ENCODE assay signal across 19 cellular contexts in genomic region chr12:6262635-6263034, GRCh38. TPM values are rescaled to one million over a fixed set of nuclear protein-coding genes. Genes with fewer than 3 reads are reported as not detected.
DNase-seq lines count a peak whose midpoint lies in the region; ATAC-seq lines count a peak whose summit lies in the region.
"Had no signal": no experiment of that assay in that cellular context is flagged by ENCODE, and none has a peak within 500 bp of the region (broad histone marks: within the 10 kb centered on the region; RNA-seq: fewer than 3 reads in every experiment).

No MANE protein-coding gene starts in this region.

- H3K36me3 Mint-ChIP-seq in CD8-positive, alpha-beta memory T cell, result peaks cover 0 to 3% (median 0%) of the 10 kb centered on the region in 3 donors

- no peak for ATAC-seq in HG02759 (IDR thresholded peaks at IDR 0.05; ENCODE audit: unreplicated experiment)
- ATAC-seq in GM18502 (IDR thresholded peaks at IDR 0.05; ENCODE audit: poor library complexity, unreplicated experiment), result no peak

- no peaks in the 10 kb centered on the region for H3K4me1 Mint-ChIP-seq in CD8-positive, alpha-beta memory T cell
- H3K4me1 Mint-ChIP-seq: central memory CD8-positive, alpha-beta T cell had no signal

- no peaks in the 10 kb centered on the region for H3K27me3 ChIP-seq in CD8-positive, alpha-beta memory T cell (ENCODE audit: insufficient read depth, low read length, poor library complexity, severe bottlenecking)
- no peaks in the 10 kb centered on the region for H3K27me3 ChIP-seq in SJCRH30
- H3K27me3 ChIP-seq: neutrophil had no signal

- H3K4me1 ChIP-seq in CD8-positive, alpha-beta memory T cell (ENCODE audit: insufficient read depth, low read length), result no peaks in the 10 kb centered on the region
- H3K4me1 ChIP-seq in SJCRH30, result peaks cover 37% of the 10 kb centered on the region

- no peak overlapping the region for H3K4me3 ChIP-seq in CD8-positive, alpha-beta memory T cell (ENCODE audit: low read length)
- no peak overlapping the region for H3K4me3 ChIP-seq in Jurkat, Clone E6-1 (ENCODE audit: low read length)
- no peak overlapping the region for H3K4me3 ChIP-seq in SJCRH30
- H3K4me3 ChIP-seq: thoracic aorta had no signal

- no peaks in the 10 kb centered on the region for H3K9me3 Mint-ChIP-seq in CD8-positive, alpha-beta memory T cell
- H3K9me3 Mint-ChIP-seq: central memory CD8-positive, alpha-beta T cell had no signal

- H3K9me3 ChIP-seq in CD8-positive, alpha-beta memory T cell (ENCODE audit: low read length), result no peaks in the 10 kb centered on the region
- H3K9me3 ChIP-seq in SJCRH30 (replicated peaks), result peaks cover 7% of the 10 kb centered on the region; the same call in 1 of the 2 replicates
- H3K9me3 ChIP-seq: neutrophil, thoracic aorta had no signal

- POLR2A ChIA-PET in CD8-positive, alpha-beta memory T cell (lab: Charles Lee), result no interaction called here

- no peak for DNase-seq in CD8-positive, alpha-beta memory T cell
- peak; percentile 34 for DNase-seq in Jurkat, Clone E6-1 (ENCODE audit: low read depth, low spot score)
- peak; percentile 86 to 95 for DNase-seq in SJCRH30
- DNase-seq in myocyte (ENCODE audit: low read depth), result peak; percentile 91
- no peak for DNase-seq in kidney glomerular epithelial cell (lab: John Stamatoyannopoulos, UW)
- DNase-seq in putamen (ENCODE audit: low spot score), result no peak
- DNase-seq: activated gamma-delta T cell treated with Interleukin-2 at 50 U/mL for 16 hours, DMS79 treated with DMSO at 0.1 percent for 48 hours, NCI-H1694 treated with DMSO at 0.1 percent for 48 hours, retina, SHP77, T-helper 1 cell had no signal

- no peak overlapping the region for H3K27ac Mint-ChIP-seq in CD8-positive, alpha-beta memory T cell
- H3K27ac Mint-ChIP-seq: mesothelial cell of epicardium had no signal

- no peak overlapping the region for H3K4me3 Mint-ChIP-seq in CD8-positive, alpha-beta memory T cell
- H3K4me3 Mint-ChIP-seq: central memory CD8-positive, alpha-beta T cell; mesothelial cell of epicardium had no signal

- H3K27ac ChIP-seq in CD8-positive, alpha-beta memory T cell (ENCODE audit: low read depth, low read length), result peak overlapping the region; percentile 12
- peak overlapping the region; percentile 87 for H3K27ac ChIP-seq in SJCRH30
- H3K27ac ChIP-seq: neutrophil, thoracic aorta had no signal

- CTCF ChIA-PET in CD8-positive, alpha-beta memory T cell (lab: Charles Lee), result interaction anchor here (1.7 kb wide), 1 partner anchor 67 kb away, joined by 5 read pairs; no protein-coding TSS in a partner anchor

- H3K36me3 ChIP-seq in CD8-positive, alpha-beta memory T cell (ENCODE audit: insufficient read depth, low read length), result no peaks in the 10 kb centered on the region
- no peaks in the 10 kb centered on the region for H3K36me3 ChIP-seq in SJCRH30
- H3K36me3 ChIP-seq: neutrophil, thoracic aorta had no signal

- peaks cover 2 to 15% of the 10 kb centered on the region in 2 donors for H3K27me3 Mint-ChIP-seq in CD8-positive, alpha-beta memory T cell

RNA-seq across cellular contexts. Expression of gene PLEKHG6, which starts 47.8 kb away (rescaled TPM):
- total RNA-seq in CD8-positive, alpha-beta memory T cell, result not detected
- polyA plus RNA-seq in CD8-positive, alpha-beta memory T cell, result 0.72 TPM
- polyA plus RNA-seq in Jurkat, Clone E6-1 (2012; ENCODE audit: insufficient read depth, insufficient read length), result 0.61 TPM
- total RNA-seq in SJCRH30 (2014; rRNA removed; shearing (Covaris generic)), result 0.06 TPM in 1 of 2 replicates, not detected in the other
- total RNA-seq in myocyte, result not detected in 2 replicates
- 0.59 TPM for polyA plus RNA-seq in myocyte (2012)
- total RNA-seq: NCI-H460 had no signal

Comparison
In these comparisons a context has a peak if more than half of its experiments do, and no peak if none do; other contexts are left out.
1. DNase-seq: peak in Jurkat, Clone E6-1 (single experiment), SJCRH30 (2 of 2) and myocyte (single experiment); none in CD8-positive, alpha-beta memory T cell (0 of 5), kidney glomerular epithelial cell (single experiment) and putamen (single experiment).